ENCODE assay signal across 8 cellular contexts in genomic region chr17:39634384-39634871, GRCh38. TPM values are rescaled to one million over a fixed set of nuclear protein-coding genes. Genes with fewer than 3 reads are reported as not detected.
DNase-seq lines count a peak whose midpoint lies in the region; ATAC-seq and TF ChIP-seq lines count a peak whose summit lies in the region.

No MANE protein-coding gene starts in this region.

- H3F3A ChIP-seq in GM23338 (replicated peaks; ENCODE audit: low read depth) (peaks cover 27% of the 10 kb centered on the region; the same call in 1 of the 2 replicates), neural cell (ENCODE audit: insufficient read depth, low read length, poor library complexity, severe bottlenecking) (no peaks in the 10 kb centered on the region)

- H2AFZ ChIP-seq in GM23338: no peak overlapping the region
- H2AFZ ChIP-seq in OCI-LY3 (ENCODE audit: low read depth, low read length): no peak overlapping the region
- H2AFZ ChIP-seq in neural cell (ENCODE audit: low read depth, low read length): no peak overlapping the region

- H3K4me1 Mint-ChIP-seq in Caco-2 (ENCODE audit: low read depth, unreplicated experiment): peaks cover 24% of the 10 kb centered on the region
- H3K4me1 Mint-ChIP-seq in GM23338: peaks cover 78% of the 10 kb centered on the region

- no peak for TF ChIP-seq EP300 in neural cell (conservative IDR thresholded peaks at IDR 0.05; ENCODE audit: poor library complexity, severe bottlenecking)

- no TSS peak for BruUV-seq in Caco-2 (replicated peaks; lab: Mats Ljungman, UMichigan)

- DNase-seq in Caco-2: peak in 1 of 2 experiments; percentile 57
- peak; percentile 85 for DNase-seq in GM23338 (ENCODE audit: low spot score)
- DNase-seq in dermis microvascular lymphatic vessel endothelial cell (ENCODE audit: low read depth in 2 of 2): peak; percentile 26 to 44
- no peak for DNase-seq in HK-2 (ENCODE audit: unreplicated experiment)
- no peak for DNase-seq in UCSD-AML1 (lab: John Stamatoyannopoulos, UW; ENCODE audit: unreplicated experiment)

- H3K27me3 Mint-ChIP-seq in Caco-2 (ENCODE audit: insufficient read depth, unreplicated experiment) (no peaks in the 10 kb centered on the region), GM23338 (ENCODE audit: insufficient read depth, low read depth, poor library complexity) (peaks cover 32% of the 10 kb centered on the region)

- no peak overlapping the region for H3K27ac ChIP-seq in GM23338 (ENCODE audit: low read depth)
- no peak overlapping the region for H3K27ac ChIP-seq in OCI-LY3 (ENCODE audit: low read length)
- no peak overlapping the region for H3K27ac ChIP-seq in neural cell (ENCODE audit: low read length)

- CTCF ChIA-PET in Caco-2 (lab: Charles Lee): interaction anchor here (0.6 to 2.9 kb wide), 5 partner anchors 11 to 141 kb away, joined by 3 to 17 read pairs (median 5); no protein-coding TSS in a partner anchor

- H3K79me2 ChIP-seq in GM23338 (replicated peaks; ENCODE audit: insufficient read depth) (peaks cover 20% of the 10 kb centered on the region), OCI-LY3 (ENCODE audit: low read length) (peaks cover 20% of the 10 kb centered on the region), neural cell (replicated peaks; ENCODE audit: insufficient read depth, low read length) (peaks cover 18% of the 10 kb centered on the region)

- no peaks in the 10 kb centered on the region for H3K9me3 Mint-ChIP-seq in Caco-2 (ENCODE audit: unreplicated experiment)
- H3K9me3 Mint-ChIP-seq in GM23338: no peaks in the 10 kb centered on the region

- H3K4me3 ChIP-seq in Caco-2 (ENCODE audit: low read depth, low read length): no peak overlapping the region
- no peak overlapping the region for H3K4me3 ChIP-seq in GM23338
- H3K4me3 ChIP-seq in OCI-LY3 (ENCODE audit: low read length): no peak overlapping the region
- no peak overlapping the region for H3K4me3 ChIP-seq in neural cell (ENCODE audit: low read length)

- H3K4me2 ChIP-seq in GM23338 (0 out of 2 replicates have a peak overlapping the region, but pooled peaks have one; percentile 6), OCI-LY3 (ENCODE audit: low read length) (no peak overlapping the region), neural cell (ENCODE audit: low read length) (no peak overlapping the region)

- intact Hi-C loops in Caco-2 (cut with micrococcal nuclease; ENCODE audit: unreplicated experiment): no loop called here

- H3K9me2 ChIP-seq in GM23338 (ENCODE audit: insufficient read depth) (no peaks in the 10 kb centered on the region), neural cell (ENCODE audit: insufficient read depth, low read length) (no peaks in the 10 kb centered on the region)

- H4K20me1 ChIP-seq in GM23338 (replicated peaks; ENCODE audit: insufficient read depth): peaks cover 17% of the 10 kb centered on the region
- no peaks in the 10 kb centered on the region for H4K20me1 ChIP-seq in OCI-LY3 (ENCODE audit: insufficient read depth, low read length)
- no peaks in the 10 kb centered on the region for H4K20me1 ChIP-seq in neural cell (ENCODE audit: insufficient read depth)

- H3K9me3 ChIP-seq in Caco-2: no peaks in the 10 kb centered on the region
- no peaks in the 10 kb centered on the region for H3K9me3 ChIP-seq in OCI-LY3 (ENCODE audit: insufficient read depth, low read length)
- no peaks in the 10 kb centered on the region for H3K9me3 ChIP-seq in neural cell (ENCODE audit: low read length)

- H3K27me3 ChIP-seq in Caco-2 (replicated peaks; ENCODE audit: control insufficient read depth, insufficient read depth, low read length) (no peaks in the 10 kb centered on the region), GM23338 (ENCODE audit: insufficient read depth) (0 out of 2 replicates have a peak, but pooled peaks cover 4% of the 10 kb centered on the region), OCI-LY3 (ENCODE audit: low read depth, low read length) (no peaks in the 10 kb centered on the region), neural cell (ENCODE audit: insufficient read depth, low read depth, low read length) (peaks cover 3% of the 10 kb centered on the region)

- POLR2A ChIA-PET in Caco-2 (lab: Charles Lee): no interaction called here

- H3K36me3 Mint-ChIP-seq in Caco-2 (ENCODE audit: insufficient read depth, unreplicated experiment) (no peaks in the 10 kb centered on the region), GM23338 (ENCODE audit: low read depth) (peaks cover 2% of the 10 kb centered on the region; the same call in 1 of the 3 replicates)

- H3K4me3 Mint-ChIP-seq in Caco-2 (ENCODE audit: unreplicated experiment): no peak overlapping the region
- H3K4me3 Mint-ChIP-seq in GM23338: no peak overlapping the region

- TF ChIP-seq CTCF in Caco-2 (IDR thresholded peaks at IDR 0.05; ENCODE audit: insufficient read depth in 1 of 2, low read depth in 1 of 2, low read length in 1 of 2, severe bottlenecking in 1 of 2, unreplicated experiment in 1 of 2) (peak; percentile 60 to 80), GM23338 (conservative IDR thresholded peaks at IDR 0.05; ENCODE audit: low read depth in 2 of 2) (peak; percentile 63 to 99), OCI-LY3 (IDR thresholded peaks at IDR 0.05; ENCODE audit: low read depth, low read length) (peak; percentile 98), neural cell (IDR thresholded peaks at IDR 0.05; ENCODE audit: poor library complexity, severe bottlenecking) (peak; percentile 79)

- H3K4me1 ChIP-seq in Caco-2: peaks cover 5% of the 10 kb centered on the region
- H3K4me1 ChIP-seq in GM23338 (ENCODE audit: insufficient read depth): peaks cover 75% of the 10 kb centered on the region
- H3K4me1 ChIP-seq in OCI-LY3 (ENCODE audit: low read length): peaks cover 18% of the 10 kb centered on the region

- H3K27ac Mint-ChIP-seq in Caco-2 (ENCODE audit: unreplicated experiment) (no peak overlapping the region), GM23338 (no peak overlapping the region)

- ATAC-seq in GM23338 (peak; percentile 2; the same call in 2 of the 3 replicates), HG03565 (IDR thresholded peaks at IDR 0.05; ENCODE audit: unreplicated experiment) (no peak)

- H3K9ac ChIP-seq in OCI-LY3 (ENCODE audit: low read length) (no peak overlapping the region), neural cell (ENCODE audit: low read length) (no peak overlapping the region)

- H3K36me3 ChIP-seq in Caco-2 (ENCODE audit: control insufficient read depth, insufficient read depth, low read length) (no peaks in the 10 kb centered on the region), GM23338 (ENCODE audit: insufficient read depth) (no peaks in the 10 kb centered on the region), OCI-LY3 (replicated peaks; ENCODE audit: low read depth, low read length) (no peaks in the 10 kb centered on the region), neural cell (ENCODE audit: insufficient read depth, low read length) (no peaks in the 10 kb centered on the region)

- TF ChIP-seq RAD21 in neural cell (conservative IDR thresholded peaks at IDR 0.05): no peak

TF ChIP-seq in GM23338, 12 proteins besides CTCF, POLR2A, EP300 and RAD21:
- TF ChIP-seq JUNB (IDR thresholded peaks at IDR 0.05; ENCODE audit: unreplicated experiment) (no peak), NANOG (IDR thresholded peaks at IDR 0.05; ENCODE audit: borderline replicate concordance) (no peak), ZNF331 (CRISPR knock-in tag; IDR thresholded peaks at IDR 0.05; ENCODE audit: low read depth) (no peak), ZNF114 (CRISPR knock-in tag; IDR thresholded peaks at IDR 0.05) (no peak)

TF ChIP-seq in neural cell, 6 proteins besides CTCF, POLR2A, EP300 and RAD21:
- no peak for TF ChIP-seq EZH2 (IDR thresholded peaks at IDR 0.05; ENCODE audit: borderline replicate concordance, insufficient read depth, low read length, poor library complexity, severe bottlenecking)
- peak; percentile 59 for TF ChIP-seq SMC3 (conservative IDR thresholded peaks at IDR 0.05; ENCODE audit: poor library complexity)
TF ChIP-seq in neural cell: peak in this region for 1.

RNA-seq across cellular contexts. Expression of gene STARD3, which starts 2.5 kb away (rescaled TPM):
- total RNA-seq in Caco-2 (2022) (42.6 and 55.5 TPM in 2 replicates), dermis microvascular lymphatic vessel endothelial cell (32.7 and 61.3 TPM in 2 replicates)
- total RNA-seq in GM23338 (2014; rRNA removed; shearing (Covaris generic)): 39.7 and 53.3 TPM in 2 replicates
- polyA plus RNA-seq in GM23338 (2016; fragmentation: Nextera tagmentation; extraction: Ambion mirVana) (26.4 and 31.5 TPM in 2 replicates), neural cell (105 and 121 TPM in 2 replicates)
- polyA minus RNA-seq in neural cell: 36.5 and 44.9 TPM in 2 replicates

RNA-seq across cellular contexts. Expression of gene PPP1R1B, which starts 7.7 kb away (rescaled TPM):
- total RNA-seq in Caco-2 (2022) (not detected in 2 replicates), dermis microvascular lymphatic vessel endothelial cell (not detected in 2 replicates)
- total RNA-seq in GM23338 (2014; rRNA removed; shearing (Covaris generic)): 1.5 and 3.4 TPM in 2 replicates
- polyA plus RNA-seq in GM23338 (2016; fragmentation: Nextera tagmentation; extraction: Ambion mirVana) (3.7 and 5.4 TPM in 2 replicates), neural cell (1.8 and 3.5 TPM in 2 replicates)
- 1.2 and 2.9 TPM in 2 replicates for polyA minus RNA-seq in neural cell

RNA-seq across cellular contexts. Expression of gene NEUROD2, which starts 26.7 kb away (rescaled TPM):
- total RNA-seq in Caco-2 (2022) (not detected in 2 replicates), dermis microvascular lymphatic vessel endothelial cell (not detected in 2 replicates)
- not detected in 2 replicates for total RNA-seq in GM23338 (2014; rRNA removed; shearing (Covaris generic))
- polyA plus RNA-seq in GM23338 (2016; fragmentation: Nextera tagmentation; extraction: Ambion mirVana) (not detected in 2 replicates), neural cell (not detected in 2 replicates)
- not detected in 2 replicates for polyA minus RNA-seq in neural cell

RNA-seq across cellular contexts. Expression of gene TCAP, which starts 30.7 kb away (rescaled TPM):
- total RNA-seq in Caco-2 (2022) (1.6 TPM in 2 replicates), dermis microvascular lymphatic vessel endothelial cell (0.26 and 0.51 TPM in 2 replicates)
- total RNA-seq in GM23338 (2014; rRNA removed; shearing (Covaris generic)): 0.74 and 2.1 TPM in 2 replicates
- polyA plus RNA-seq in GM23338 (2016; fragmentation: Nextera tagmentation; extraction: Ambion mirVana) (0.61 and 0.80 TPM in 2 replicates), neural cell (3.3 and 3.7 TPM in 2 replicates)
- 1.7 and 2.1 TPM in 2 replicates for polyA minus RNA-seq in neural cell

RNA-seq across cellular contexts. Expression of gene PNMT, which starts 33.8 kb away (rescaled TPM):
- not detected in 2 replicates for total RNA-seq in Caco-2 (2022)
- 1.9 and 2.3 TPM in 2 replicates for total RNA-seq in GM23338 (2014; rRNA removed; shearing (Covaris generic))
- polyA plus RNA-seq in GM23338 (2016; fragmentation: Nextera tagmentation; extraction: Ambion mirVana): 2.5 and 4.4 TPM in 2 replicates
- total RNA-seq in dermis microvascular lymphatic vessel endothelial cell: 1.2 and 1.4 TPM in 2 replicates
- 1.5 TPM in 1 of 2 replicates, not detected in the other for polyA plus RNA-seq in neural cell
- not detected in 2 replicates for polyA minus RNA-seq in neural cell

Comparison
In these comparisons a context has a peak if more than half of its experiments do, and no peak if none do; other contexts are left out.
1. DNase-seq: peak in GM23338 (single experiment) and dermis microvascular lymphatic vessel endothelial cell (2 of 2); none in HK-2 (single experiment) and UCSD-AML1 (single experiment).
2. Peak in every context shown above with its lines, with median percentiles within 50 percentile points of each other: CTCF ChIP-seq.